17 cellular contexts compared by ENCODE assay signal in the genomic region with DNA sequence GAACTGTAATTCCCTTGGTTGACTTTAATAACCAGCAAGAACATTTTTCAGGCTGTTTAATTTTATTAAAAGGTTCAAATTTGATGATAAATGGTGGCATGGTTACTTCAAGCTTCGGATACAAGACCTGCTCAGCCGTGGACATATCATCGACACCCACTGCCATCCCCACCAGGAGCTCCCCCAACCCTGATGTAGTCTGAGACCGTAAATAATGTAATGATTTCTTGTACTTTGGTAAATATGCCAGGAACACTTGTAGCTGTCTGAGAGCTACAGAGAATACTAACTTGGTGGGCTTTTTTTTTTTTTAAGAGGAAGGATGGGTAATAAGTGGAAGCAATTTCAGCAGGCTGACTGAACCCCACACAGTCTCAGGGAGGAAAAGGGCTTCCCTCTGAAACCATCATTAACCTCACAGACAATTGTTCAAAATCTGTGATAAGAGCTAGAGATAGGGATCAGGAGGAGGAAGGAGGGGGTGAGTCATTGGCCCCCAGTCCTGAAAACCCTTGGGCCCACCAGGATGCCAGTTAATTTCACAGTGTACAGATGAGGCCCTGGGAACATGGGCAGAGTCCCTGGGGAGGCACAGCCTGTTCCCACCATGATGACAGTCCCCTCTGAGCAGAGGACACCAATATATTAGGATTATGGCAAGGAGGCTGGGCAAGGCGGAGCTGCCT. TPM values are rescaled to one million over a fixed set of nuclear protein-coding genes. Genes with fewer than 3 reads are reported as not detected.
DNase-seq lines count a peak whose midpoint lies in the region; ATAC-seq and TF ChIP-seq lines count a peak whose summit lies in the region.
"Had no signal": no experiment of that assay in that cellular context is flagged by ENCODE, and none has a peak within 500 bp of the region (broad histone marks: within the 10 kb centered on the region; RNA-seq: fewer than 3 reads in every experiment).

No MANE protein-coding gene starts in this region.

- intact Hi-C loops in PC-3 (cut with micrococcal nuclease) (no loop called here), body of pancreas (cut with DNase I) (no loop called here)

- peak in 1 of 2 experiments; percentile 39; a peak in 1 of 4 replicates for TF ChIP-seq EP300 in SK-N-SH (IDR thresholded peaks at IDR 0.05; ENCODE audit: borderline replicate concordance in 1 of 2, low read depth in 1 of 2, low read length in 1 of 2)

- H3K27ac Mint-ChIP-seq in stimulated activated naive B cell treated with anti-CD40 and anti-IgM and Interleukin-4, amounts not matched to agents 10 μg/mL and 1 μg/mL and 100 μg/mL, for 72 hours = peak overlapping the region; percentile 85
- H3K27ac Mint-ChIP-seq: activated CD4-positive, alpha-beta memory T cell treated with anti-CD3 and anti-CD28 coated beads, Interleukin-2, amount 10 ng/mL, durations not matched to agents 7 days and 5 days; GM23338 had no signal

- H3K4me2 ChIP-seq in SK-N-SH (no peak overlapping the region), PC-3 (ENCODE audit: low read length) (no peak overlapping the region)
- H3K4me2 ChIP-seq: GM23338, KMS-11 had no signal

- H3K9me2 ChIP-seq in SK-N-SH (no peaks in the 10 kb centered on the region), PC-3 (replicated peaks; ENCODE audit: low read length) (no peaks in the 10 kb centered on the region)

- H4K20me1 ChIP-seq in SK-N-SH (ENCODE audit: insufficient read depth) = no peaks in the 10 kb centered on the region
- H4K20me1 ChIP-seq in PC-3 (ENCODE audit: low read length) = no peaks in the 10 kb centered on the region

- H3K9me3 ChIP-seq in SK-N-SH (peaks cover 6% of the 10 kb centered on the region; the same call in 1 of the 2 replicates), PC-3 (ENCODE audit: low read length) (no peaks in the 10 kb centered on the region), body of pancreas (no peaks in the 10 kb centered on the region)
- H3K9me3 ChIP-seq: SJSA1 had no signal

- WGBS in SK-N-SH (ENCODE audit: low lambda C conversion rate) = 87% methylated on average over 5 of the region's 5 CpGs
- 84 to 87% methylated on average over 5 of the region's 5 CpGs for WGBS in body of pancreas, 2 donors

- H3K79me2 ChIP-seq in SK-N-SH (ENCODE audit: insufficient read depth) = no peaks in the 10 kb centered on the region
- H3K79me2 ChIP-seq in PC-3 (ENCODE audit: low read length) = no peaks in the 10 kb centered on the region

- no peak for TF ChIP-seq POLR2A in body of pancreas (IDR thresholded peaks at IDR 0.05)

- peaks cover 42 to 57% of the 10 kb centered on the region in 2 donors for H3K4me1 Mint-ChIP-seq in stimulated activated naive B cell treated with anti-CD40 and anti-IgM and Interleukin-4, amounts not matched to agents 10 μg/mL and 1 μg/mL and 100 μg/mL, for 72 hours
- H3K4me1 Mint-ChIP-seq: activated CD4-positive, alpha-beta memory T cell treated with anti-CD3 and anti-CD28 coated beads, Interleukin-2, amount 10 ng/mL, durations not matched to agents 7 days and 5 days had no signal

- DNase-seq in SK-N-SH = no peak
- DNase-seq in stimulated activated naive B cell treated with anti-CD40 and anti-IgM and Interleukin-4, amounts not matched to agents 10 μg/mL and 1 μg/mL and 100 μg/mL, for 72 hours = no peak
- DNase-seq in PC-3 = no peak
- DNase-seq in D341Med (ENCODE audit: low spot score) = no peak
- DNase-seq in body of pancreas = no peak
- DNase-seq: activated CD4-positive, alpha-beta memory T cell treated with anti-CD3 and anti-CD28 coated beads, Interleukin-2, amount 10 ng/mL, durations not matched to agents 7 days and 5 days; left ventricle myocardium inferior; NCI-H446 treated with DMSO at 0.1 percent for 48 hours; posterior cingulate gyrus; stimulated activated CD4-positive, alpha-beta T cell treated with anti-CD3 and anti-CD28 coated beads, Interleukin-4, amount 100 ng/mL, for 24 hours had no signal

- H2AFZ ChIP-seq in SK-N-SH (ENCODE audit: low read depth) (no peak overlapping the region), PC-3 (ENCODE audit: low read length) (no peak overlapping the region)
- H2AFZ ChIP-seq: GM23338 had no signal

- CTCF ChIA-PET in SK-N-SH (lab: Yijun Ruan, JAX) (interaction anchor here (4.3 kb wide), 1 partner anchor 11 kb away, joined by 24 read pairs; no protein-coding TSS in a partner anchor), PC-3 (lab: Charles Lee) (no interaction called here)

- ATAC-seq in SK-N-SH treated with all-trans-retinoic acid at 6 μM for 48 hours = no peak
- peak; percentile 16 for ATAC-seq in HG02763 (IDR thresholded peaks at IDR 0.05; ENCODE audit: unreplicated experiment)
- ATAC-seq in HG03520 (IDR thresholded peaks at IDR 0.05; ENCODE audit: unreplicated experiment) = peak; percentile 16
- peak; percentile 44 to 53 for ATAC-seq in stimulated activated naive B cell treated with anti-CD40 and anti-IgM and Interleukin-4, amounts not matched to agents 10 μg/mL and 1 μg/mL and 100 μg/mL, for 72 hours (replicated peaks)
- ATAC-seq in PC-3 = no peak
- no peak for ATAC-seq in body of pancreas

- no peak for TF ChIP-seq CTCF in SK-N-SH (IDR thresholded peaks at IDR 0.05)
- no peak for TF ChIP-seq CTCF in PC-3 (conservative IDR thresholded peaks at IDR 0.05; ENCODE audit: low read depth, low read length)
- no peak for TF ChIP-seq CTCF in body of pancreas (IDR thresholded peaks at IDR 0.05)

- H3F3A ChIP-seq in SK-N-SH (replicated peaks; ENCODE audit: insufficient read depth) = peaks cover 19% of the 10 kb centered on the region
- no peaks in the 10 kb centered on the region for H3F3A ChIP-seq in PC-3 (ENCODE audit: low read length, unreplicated experiment)

- H3K9me3 Mint-ChIP-seq in stimulated activated naive B cell treated with anti-CD40 and anti-IgM and Interleukin-4, amounts not matched to agents 10 μg/mL and 1 μg/mL and 100 μg/mL, for 72 hours = peaks cover 8 to 9% of the 10 kb centered on the region in 2 donors

- peaks cover 43 to 56% of the 10 kb centered on the region in 2 donors for H3K36me3 Mint-ChIP-seq in stimulated activated naive B cell treated with anti-CD40 and anti-IgM and Interleukin-4, amounts not matched to agents 10 μg/mL and 1 μg/mL and 100 μg/mL, for 72 hours

- peaks cover 0 to 15% of the 10 kb centered on the region in 2 experiments for H3K36me3 ChIP-seq in SK-N-SH (replicated peaks in 1 of 2; ENCODE audit: control insufficient read depth in 1 of 2, insufficient read depth in 2 of 2, low read length in 1 of 2)
- H3K36me3 ChIP-seq in PC-3 (ENCODE audit: low read depth, low read length) = no peaks in the 10 kb centered on the region
- H3K36me3 ChIP-seq in body of pancreas (replicated peaks in 1 of 2; ENCODE audit: insufficient read depth in 1 of 2, low read depth in 2 of 2) = no peaks in the 10 kb centered on the region
- H3K36me3 ChIP-seq: left ventricle myocardium inferior, SJSA1 had no signal

- H3K9ac ChIP-seq in SK-N-SH = no peak overlapping the region
- no peak overlapping the region for H3K9ac ChIP-seq in PC-3 (ENCODE audit: low read length)
- H3K9ac ChIP-seq: KMS-11 had no signal

- no peaks in the 10 kb centered on the region for H3K27me3 Mint-ChIP-seq in stimulated activated naive B cell treated with anti-CD40 and anti-IgM and Interleukin-4, amounts not matched to agents 10 μg/mL and 1 μg/mL and 100 μg/mL, for 72 hours

- H3K4me1 ChIP-seq in SK-N-SH (ENCODE audit: control insufficient read depth in 1 of 2, insufficient read depth in 2 of 2, low read depth in 1 of 2, low read length in 1 of 2) (peaks cover 23 to 31% of the 10 kb centered on the region in 2 experiments; a peak in 3 of 4 replicates), PC-3 (ENCODE audit: insufficient read depth, low read length) (no peaks in the 10 kb centered on the region), body of pancreas (no peaks in the 10 kb centered on the region)
- H3K4me1 ChIP-seq: left ventricle myocardium inferior had no signal

- POLR2A ChIA-PET in SK-N-SH (lab: Yijun Ruan, JAX) (no interaction called here), PC-3 (lab: Charles Lee; ENCODE audit: unreplicated experiment) (no interaction called here)

- TF ChIP-seq RAD21 in SK-N-SH (IDR thresholded peaks at IDR 0.05; ENCODE audit: low read length) = no peak

- H3K4me3 ChIP-seq in SK-N-SH (ENCODE audit: low read depth in 2 of 2, low read length in 1 of 2) (no peak overlapping the region), PC-3 (ENCODE audit: low read length) (no peak overlapping the region), body of pancreas (no peak overlapping the region)
- H3K4me3 ChIP-seq: GM23338, left ventricle myocardium inferior, SJSA1 had no signal

- peak overlapping the region; percentile 63 to 71 for H3K4me3 Mint-ChIP-seq in stimulated activated naive B cell treated with anti-CD40 and anti-IgM and Interleukin-4, amounts not matched to agents 10 μg/mL and 1 μg/mL and 100 μg/mL, for 72 hours
- H3K4me3 Mint-ChIP-seq: activated CD4-positive, alpha-beta memory T cell treated with anti-CD3 and anti-CD28 coated beads, Interleukin-2, amount 10 ng/mL, durations not matched to agents 7 days and 5 days; GM23338 had no signal

- no TSS peak for BruUV-seq in PC-3 (replicated peaks; lab: Mats Ljungman, UMichigan)

- H3K27me3 ChIP-seq in SK-N-SH (ENCODE audit: insufficient read depth) = no peaks in the 10 kb centered on the region
- no peaks in the 10 kb centered on the region for H3K27me3 ChIP-seq in PC-3 (ENCODE audit: low read length)
- no peaks in the 10 kb centered on the region for H3K27me3 ChIP-seq in body of pancreas
- H3K27me3 ChIP-seq: SJSA1 had no signal

- H3K27ac ChIP-seq in SK-N-SH (ENCODE audit: low read depth in 2 of 2, low read length in 1 of 2) (peak overlapping the region in 1 of 2 experiments; percentile 78; a peak in 3 of 4 replicates), PC-3 (ENCODE audit: low read length) (no peak overlapping the region), body of pancreas (no peak overlapping the region)
- H3K27ac ChIP-seq: KMS-11, left ventricle myocardium inferior had no signal

TF ChIP-seq in SK-N-SH, 30 proteins besides CTCF, POLR2A, EP300 and RAD21 (continues in another document):
- TF ChIP-seq EZH2phosphoT487 (IDR thresholded peaks at IDR 0.05; ENCODE audit: borderline replicate concordance, low read depth) (no peak), TCF12 (IDR thresholded peaks at IDR 0.05) (peak; percentile 50; the same call in 1 of the 2 replicates), JUND (IDR thresholded peaks at IDR 0.05) (0 out of 2 replicates have a peak, but pooled peaks have one; percentile 15), FOSL2 (IDR thresholded peaks at IDR 0.05; ENCODE audit: borderline replicate concordance, low read depth) (peak; percentile 25; the same call in 1 of the 2 replicates)

TF ChIP-seq in SK-N-SH treated with all-trans-retinoic acid at 6 μM for 48 hours, 23 proteins besides CTCF, POLR2A, EP300 and RAD21 (continues in another document):
- TF ChIP-seq OSR1 (CRISPR knock-in tag; IDR thresholded peaks at IDR 0.05) (no peak), ZC3H10 (CRISPR knock-in tag; IDR thresholded peaks at IDR 0.05) (no peak), ESRRG (CRISPR knock-in tag; IDR thresholded peaks at IDR 0.05) (no peak), ZNF70 (CRISPR knock-in tag; IDR thresholded peaks at IDR 0.05) (no peak), TCF4 (CRISPR knock-in tag; IDR thresholded peaks at IDR 0.05; ENCODE audit: borderline replicate concordance) (no peak), PPARA (CRISPR knock-in tag; IDR thresholded peaks at IDR 0.05; ENCODE audit: borderline replicate concordance) (no peak)

RNA-seq across cellular contexts. Expression of gene APCDD1L, which starts 56.0 kb away (rescaled TPM):
- 0.31 and 0.99 TPM in 2 replicates for polyA plus RNA-seq in SK-N-SH (2012; rRNA removed)
- polyA plus RNA-seq in SK-N-SH (2012; cell fraction: cytosol; rRNA removed) = 0.36 and 0.47 TPM in 2 replicates
- polyA plus RNA-seq in SK-N-SH (2012; cell fraction: nucleus; rRNA removed) = 0.60 and 0.76 TPM in 2 replicates
- total RNA-seq in PC-3 (2014; rRNA removed) (2.0 and 4.9 TPM in 2 replicates), body of pancreas (1 to 10 TPM in 1 of 2 donors, not detected in 1; 1.3 TPM)
- total RNA-seq: activated CD4-positive, alpha-beta memory T cell treated with anti-CD3 and anti-CD28 coated beads, Interleukin-2, amount 10 ng/mL, durations not matched to agents 7 days and 5 days; temporal lobe had no signal

Comparison
In these comparisons a context has a peak if more than half of its experiments do, and no peak if none do; other contexts are left out.
1. ATAC-seq: peak in HG02763 (single experiment), HG03520 (single experiment) and stimulated activated naive B cell treated with anti-CD40 and anti-IgM and Interleukin-4, amounts not matched to agents 10 μg/mL and 1 μg/mL and 100 μg/mL, for 72 hours (2 of 2); none in SK-N-SH treated with all-trans-retinoic acid at 6 μM for 48 hours (single experiment), PC-3 (single experiment) and body of pancreas (single experiment).